ENCODE assay signal across 8 cellular contexts in the genomic region with DNA sequence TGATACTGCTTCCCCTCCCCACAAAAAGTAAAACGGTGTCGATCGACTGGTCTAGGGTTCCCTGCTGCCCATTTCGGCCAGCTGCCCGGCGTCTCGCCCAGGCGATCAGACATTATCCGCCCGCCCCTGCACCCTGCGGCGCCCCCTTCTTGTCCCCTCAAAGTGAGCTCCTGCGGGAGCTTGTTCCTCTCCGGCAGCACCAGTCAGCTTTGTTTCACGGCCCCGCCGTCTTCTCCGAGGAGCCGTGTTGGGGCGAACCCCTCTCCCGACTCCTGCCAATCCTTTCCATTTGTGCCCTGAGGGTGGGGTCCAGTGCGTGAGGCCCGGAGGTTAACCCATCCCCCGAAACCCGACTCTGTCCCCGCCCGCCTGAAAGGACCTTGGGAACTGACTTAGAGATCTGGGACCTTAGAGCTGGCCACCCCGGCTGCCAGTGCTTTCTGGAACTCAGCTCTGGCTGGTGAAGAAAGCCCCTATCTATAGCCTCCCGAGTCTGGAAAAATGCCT. TPM values are rescaled to one million over a fixed set of nuclear protein-coding genes. Genes with fewer than 3 reads are reported as not detected.
DNase-seq lines count a peak whose midpoint lies in the region; ATAC-seq and TF ChIP-seq lines count a peak whose summit lies in the region.

No MANE protein-coding gene starts in this region.

- no peaks in the 10 kb centered on the region for H3K9me3 ChIP-seq in skeletal muscle satellite cell (replicated peaks; ENCODE audit: low read length)

- H3K9ac ChIP-seq in skeletal muscle satellite cell (ENCODE audit: low read depth, low read length) = peak overlapping the region; percentile 99

- H3K4me3 Mint-ChIP-seq in immature natural killer cell = peak overlapping the region; percentile 95 to 99 (median 98)

- peaks cover 50 to 75% of the 10 kb centered on the region in 2 donors for H3K4me1 Mint-ChIP-seq in immature natural killer cell

- peak overlapping the region; percentile 89 for H3K4me2 ChIP-seq in skeletal muscle satellite cell (ENCODE audit: low read length)

- ATAC-seq in HG03442 (IDR thresholded peaks at IDR 0.05; ENCODE audit: unreplicated experiment) = no peak

- H3K27ac Mint-ChIP-seq in immature natural killer cell = peak overlapping the region; percentile 95 to 100 (median 96)

- H3K9me3 Mint-ChIP-seq in immature natural killer cell = peaks cover 0 to 2% (median 0%) of the 10 kb centered on the region in 6 donors

- H3K4me3 ChIP-seq in GM12864 (ENCODE audit: low read depth, low read length) = peak overlapping the region; percentile 100
- H3K4me3 ChIP-seq in skeletal muscle satellite cell (ENCODE audit: low read length) = peak overlapping the region; percentile 98

- DNase-seq in GM12864 (ENCODE audit: low read depth) = no peak
- peak in 48 of 61 donors; percentile 12 to 65 (median 39) for DNase-seq in caudate nucleus (lab: John Stamatoyannopoulos, UW)
- DNase-seq in immature natural killer cell = peak in 1 of 3 donors; percentile 26
- no peak for DNase-seq in T1000 (lab: John Stamatoyannopoulos, UW)

- peak overlapping the region; percentile 93 for H3K27ac ChIP-seq in VCaP
- peak overlapping the region; percentile 100 for H3K27ac ChIP-seq in caudate nucleus (ENCODE audit: low read depth, low read length)

- H3K27me3 ChIP-seq in skeletal muscle satellite cell (ENCODE audit: control insufficient read depth, insufficient read depth, low read length) = no peaks in the 10 kb centered on the region

- TF ChIP-seq RAD21 in Ishikawa (IDR thresholded peaks at IDR 0.05; ENCODE audit: low read depth) = no peak

- TF ChIP-seq EP300 in Ishikawa (IDR thresholded peaks at IDR 0.05; ENCODE audit: borderline replicate concordance) = no peak

- H3K36me3 Mint-ChIP-seq in immature natural killer cell = peaks cover 3 to 7% (median 4%) of the 10 kb centered on the region in 3 donors

- H3K27me3 Mint-ChIP-seq in immature natural killer cell (ENCODE audit: low read depth in 3 of 3) = peaks cover 24 to 26% (median 24%) of the 10 kb centered on the region in 3 donors

- H3K4me1 ChIP-seq in skeletal muscle satellite cell (ENCODE audit: control insufficient read depth, insufficient read depth, low read length) = peaks cover 13% of the 10 kb centered on the region

- H3K36me3 ChIP-seq in skeletal muscle satellite cell (ENCODE audit: insufficient read depth, low read length) = peaks cover 18% of the 10 kb centered on the region

- no peak for TF ChIP-seq CTCF in GM12864 (IDR thresholded peaks at IDR 0.05; ENCODE audit: low read depth, low read length, missing control alignments)
- TF ChIP-seq CTCF in VCaP (conservative IDR thresholded peaks at IDR 0.05) = no peak

TF ChIP-seq in Ishikawa, 13 proteins besides CTCF, POLR2A, EP300 and RAD21:
- TF ChIP-seq ZBTB7A (IDR thresholded peaks at IDR 0.05; ENCODE audit: low read depth) (0 out of 2 replicates have a peak, but pooled peaks have one; percentile 1), NFIC (IDR thresholded peaks at IDR 0.05) (no peak)

RNA-seq across cellular contexts. Expression of gene UBE2B, which starts 0.5 kb away (rescaled TPM):
- polyA plus RNA-seq in immature natural killer cell = 10 to 100 TPM; 44.0 to 82.8 (median 72.8) TPM
- total RNA-seq in skeletal muscle satellite cell (2012; rRNA removed) = 21.5 and 30.6 TPM in 2 replicates

RNA-seq across cellular contexts. Expression of gene CDKL3, which starts 4.9 kb away (rescaled TPM):
- polyA plus RNA-seq in immature natural killer cell = 1 to 10 TPM in 1 of 3 donors, under 1 TPM in 2; 0.46 to 1.6 (median 0.51) TPM
- total RNA-seq in skeletal muscle satellite cell (2012; rRNA removed) = 0.87 and 1.5 TPM in 2 replicates

RNA-seq across cellular contexts. Expression of gene CDKN2AIPNL, which starts 39.8 kb away (rescaled TPM):
- polyA plus RNA-seq in immature natural killer cell = 10 to 100 TPM; 23.3 to 37.6 (median 30.0) TPM
- 33.7 and 47.4 TPM in 2 replicates for total RNA-seq in skeletal muscle satellite cell (2012; rRNA removed)

Comparison
In these comparisons a context has a peak if more than half of its experiments do, and no peak if none do; other contexts are left out.
1. DNase-seq: peak in caudate nucleus (48 of 61); none in GM12864 (single experiment) and T1000 (single experiment).